Comparison of ENCODE assay signal across 1 cellular context in the genomic region with DNA sequence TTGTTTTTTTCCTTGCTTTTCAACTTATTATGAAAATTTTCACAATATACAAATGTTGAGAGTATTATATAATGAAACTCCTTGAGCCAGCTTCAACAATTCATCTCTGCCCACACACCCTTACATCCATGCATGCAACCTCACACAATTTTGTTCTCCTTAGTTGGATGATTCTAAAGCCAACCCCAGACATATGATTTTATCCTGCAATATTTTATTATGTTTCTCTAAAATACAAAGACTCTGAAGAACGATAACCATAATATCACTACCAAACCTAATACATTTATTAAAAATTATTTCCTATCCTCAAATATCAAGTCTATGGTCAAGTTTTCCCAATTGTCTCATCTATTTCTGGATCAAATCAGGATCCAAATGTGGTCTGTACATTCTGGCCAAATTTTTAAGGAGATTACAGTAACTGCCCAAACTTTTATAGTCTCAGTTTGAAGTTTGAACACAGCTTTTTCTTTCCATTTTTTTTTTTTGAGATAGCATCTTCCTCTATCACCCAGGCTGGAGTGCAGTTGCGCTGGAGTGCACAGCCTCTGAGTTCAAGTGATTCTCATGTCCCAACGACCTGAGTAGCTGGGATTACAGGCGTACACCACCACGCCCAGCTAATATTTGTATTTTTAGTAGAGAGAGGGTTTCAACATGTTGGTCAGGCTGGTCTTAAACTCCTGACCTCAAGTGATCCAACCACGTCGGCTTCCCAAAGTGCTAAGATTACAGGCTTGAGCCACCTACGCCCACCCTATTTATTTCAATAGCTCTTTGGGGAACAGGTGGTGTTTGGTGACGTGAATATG.
TF ChIP-seq lines count a peak whose summit lies in the region.

No MANE protein-coding gene starts in this region.

TF ChIP-seq in GM23338, 12 proteins besides CTCF, POLR2A, EP300 and RAD21 (continued from another document):
- no peak for TF ChIP-seq REST (IDR thresholded peaks at IDR 0.05; ENCODE audit: unreplicated experiment)
- TF ChIP-seq JUNB (IDR thresholded peaks at IDR 0.05; ENCODE audit: unreplicated experiment), result no peak
- no peak for TF ChIP-seq ZNF114 (CRISPR knock-in tag; IDR thresholded peaks at IDR 0.05)
- no peak for TF ChIP-seq CREB1 (CRISPR knock-in tag; IDR thresholded peaks at IDR 0.05; ENCODE audit: low read depth)
- TF ChIP-seq POLR2AphosphoS5 (IDR thresholded peaks at IDR 0.05; ENCODE audit: low read depth), result no peak
- no peak for TF ChIP-seq EZH2 (IDR thresholded peaks at IDR 0.05; ENCODE audit: low read depth, unreplicated experiment)
- no peak for TF ChIP-seq ZNF462 (CRISPR knock-in tag; IDR thresholded peaks at IDR 0.05)
- no peak for TF ChIP-seq ZNF331 (CRISPR knock-in tag; IDR thresholded peaks at IDR 0.05; ENCODE audit: low read depth)
- TF ChIP-seq STAT1 (IDR thresholded peaks at IDR 0.05; ENCODE audit: unreplicated experiment), result no peak
TF ChIP-seq in GM23338: peak in this region for 0.
